7 cellular contexts compared by ENCODE assay signal in the genomic region with DNA sequence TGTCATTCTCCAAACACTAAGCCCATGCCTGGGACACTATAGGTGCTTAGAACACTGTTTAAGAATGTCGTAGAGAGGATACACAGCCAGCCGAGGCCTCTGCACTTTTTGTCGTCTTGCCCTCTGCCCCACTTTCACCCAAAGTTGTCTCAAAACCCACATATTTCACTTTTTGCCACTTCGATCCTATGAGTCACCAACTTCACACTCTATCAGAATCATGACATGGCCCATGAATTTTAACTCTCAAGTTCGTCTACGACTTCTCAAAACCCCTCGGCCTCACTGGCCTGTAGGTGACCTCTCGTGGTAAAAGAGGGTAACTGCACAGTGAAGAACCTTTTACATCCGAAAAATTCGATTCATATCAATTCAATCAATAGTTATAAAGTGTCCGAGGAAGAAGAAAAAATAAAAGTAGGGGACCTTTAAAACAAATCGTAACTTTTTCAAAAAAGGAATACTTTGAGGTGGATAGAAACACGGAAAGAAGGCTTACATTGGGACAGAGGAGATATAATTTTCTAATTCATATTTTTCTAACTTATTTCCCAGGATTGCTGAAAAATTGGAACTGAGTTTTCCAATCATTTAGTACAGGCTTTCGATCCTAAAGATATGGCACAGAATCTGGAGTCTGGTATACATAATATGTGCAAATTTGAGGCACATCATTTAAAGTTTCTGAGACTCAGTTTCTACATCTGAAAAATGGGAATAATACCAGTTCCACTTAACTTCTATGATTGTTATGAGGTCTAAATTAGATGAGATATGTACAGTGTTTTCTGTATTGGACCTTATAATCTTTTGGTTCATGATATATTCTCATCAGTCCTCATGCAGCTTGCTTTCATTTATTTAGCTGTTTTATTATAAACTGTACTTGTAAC.
DNase-seq lines count a peak whose midpoint lies in the region; ATAC-seq and TF ChIP-seq lines count a peak whose summit lies in the region.

No MANE protein-coding gene starts in this region.

- no peaks in the 10 kb centered on the region for H3K36me3 ChIP-seq in DOHH2 (ENCODE audit: control insufficient read depth, low read length)

- no peak overlapping the region for H3K27ac ChIP-seq in DOHH2 (ENCODE audit: low read depth, low read length)

- H3K9me2 ChIP-seq in DOHH2 (replicated peaks; ENCODE audit: control insufficient read depth, low read length) = no peaks in the 10 kb centered on the region

- H3K9me3 ChIP-seq in DOHH2 (ENCODE audit: control insufficient read depth, insufficient read depth, low read length) = no peaks in the 10 kb centered on the region

- peak; percentile 87 for TF ChIP-seq CTCF in DOHH2 (IDR thresholded peaks at IDR 0.05; ENCODE audit: low read depth, low read length, poor library complexity, severe bottlenecking)

- H3K79me2 ChIP-seq in DOHH2 (ENCODE audit: control insufficient read depth, low read length) = no peaks in the 10 kb centered on the region

- peaks cover 20% of the 10 kb centered on the region; the same call in 1 of the 2 replicates for H3K27me3 ChIP-seq in DOHH2 (ENCODE audit: control insufficient read depth, low read length)

- no peak overlapping the region for H3K4me2 ChIP-seq in DOHH2 (ENCODE audit: low read length)

- H3K4me3 ChIP-seq in DOHH2 (ENCODE audit: low read length) = no peak overlapping the region

- no peaks in the 10 kb centered on the region for H3F3A ChIP-seq in DOHH2 (ENCODE audit: control insufficient read depth, insufficient read depth)

- peak; percentile 38 for DNase-seq in NCI-H2171 treated with DMSO at 0.1 percent for 48 hours (lab: John Stamatoyannopoulos, UW)
- DNase-seq in astrocyte of the hippocampus (ENCODE audit: low read depth, low spot score) = peak; percentile 72
- peak; percentile 24 for DNase-seq in hepatic stellate cell (ENCODE audit: low spot score)
- peak; percentile 1 to 2 for DNase-seq in stimulated activated CD4-positive, alpha-beta T cell treated with anti-CD3 and anti-CD28 coated beads, Interleukin-2, amount 100 ng/mL, for 48 hours

- no peaks in the 10 kb centered on the region for H3K4me1 ChIP-seq in DOHH2 (ENCODE audit: control insufficient read depth, low read length)

- ATAC-seq in GM21423 (IDR thresholded peaks at IDR 0.05; ENCODE audit: unreplicated experiment) (peak; percentile 48), HG02623 (IDR thresholded peaks at IDR 0.05; ENCODE audit: unreplicated experiment) (no peak)

- H4K20me1 ChIP-seq in DOHH2 (ENCODE audit: control insufficient read depth, insufficient read depth, low read depth, low read length) = no peaks in the 10 kb centered on the region

Comparison
In these comparisons a context has a peak if more than half of its experiments do, and no peak if none do; other contexts are left out.
1. DNase-seq: peak in every context shown above with its lines; median percentile 72 in astrocyte of the hippocampus; 38 in NCI-H2171 treated with DMSO at 0.1 percent for 48 hours; 24 in hepatic stellate cell; 2 in stimulated activated CD4-positive, alpha-beta T cell treated with anti-CD3 and anti-CD28 coated beads, Interleukin-2, amount 100 ng/mL, for 48 hours.